In the genomic region with DNA sequence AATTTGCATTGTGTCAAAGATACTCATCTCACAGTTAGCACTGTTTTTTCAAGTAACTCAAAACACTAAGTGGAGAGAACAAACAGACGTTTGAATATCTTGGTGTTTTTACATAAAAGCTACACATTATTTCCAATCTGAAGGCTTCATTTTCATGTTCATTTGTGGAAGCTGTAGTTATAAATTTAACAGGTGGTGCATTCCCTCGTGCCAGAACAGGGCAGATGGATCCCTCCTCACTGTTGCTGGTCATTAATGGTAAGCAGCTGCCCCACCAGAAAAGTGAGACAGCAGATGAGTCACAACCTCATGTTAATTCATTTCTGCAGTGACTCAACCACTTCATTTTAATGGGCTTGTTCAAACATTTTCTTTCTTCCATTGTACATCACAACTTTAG, we compare ENCODE assay signal across 9 cellular contexts.
DNase-seq lines count a peak whose midpoint lies in the region; ATAC-seq and TF ChIP-seq lines count a peak whose summit lies in the region.
"Had no signal": no experiment of that assay in that cellular context is flagged by ENCODE, and none has a peak within 500 bp of the region (broad histone marks: within the 10 kb centered on the region; RNA-seq: fewer than 3 reads in every experiment).

No MANE protein-coding gene starts in this region.

- H3K4me3 ChIP-seq in choroid plexus epithelial cell (ENCODE audit: low read depth, low read length), result no peak overlapping the region

- DNase-seq in EH (ENCODE audit: low read depth) (peak; percentile 90), NCI-H226 (peak; percentile 24), choroid plexus epithelial cell (ENCODE audit: low read depth) (peak; percentile 75), omental fat pad (ENCODE audit: low spot score) (no peak), putamen (ENCODE audit: low spot score) (no peak)
- no peak for DNase-seq in stimulated activated naive CD8-positive, alpha-beta T cell treated with anti-CD3 and anti-CD28 coated beads, Interleukin-15, Interleukin-2, amounts not matched to agents 100 U/mL and 50 U/mL, for 24 hours
- DNase-seq: activated naive CD8-positive, alpha-beta T cell treated with anti-CD3 and anti-CD28 coated beads, Interleukin-2, amount 50 U/mL, for 24 hours had no signal

- TF ChIP-seq CTCF in choroid plexus epithelial cell (conservative IDR thresholded peaks at IDR 0.05; ENCODE audit: low read depth, low read length) (no peak), omental fat pad (IDR thresholded peaks at IDR 0.05) (no peak)

- peak; percentile 48 for ATAC-seq in omental fat pad (ENCODE audit: low FRiP score)
- ATAC-seq in stimulated activated naive CD8-positive, alpha-beta T cell treated with anti-CD3 and anti-CD28 coated beads, Interleukin-15, Interleukin-2, amounts not matched to agents 100 U/mL and 50 U/mL, for 24 hours, result no peak
- no peak for ATAC-seq in HG03439 (IDR thresholded peaks at IDR 0.05; ENCODE audit: unreplicated experiment)
- no peak for ATAC-seq in HG02571 (IDR thresholded peaks at IDR 0.05; ENCODE audit: unreplicated experiment)
- ATAC-seq: activated naive CD8-positive, alpha-beta T cell treated with anti-CD3 and anti-CD28 coated beads, Interleukin-2, amount 50 U/mL, for 24 hours had no signal

Comparison
In these comparisons a context has a peak if more than half of its experiments do, and no peak if none do; other contexts are left out.
1. DNase-seq: peak in EH (single experiment), NCI-H226 (single experiment) and choroid plexus epithelial cell (single experiment); none in omental fat pad (single experiment), stimulated activated naive CD8-positive, alpha-beta T cell treated with anti-CD3 and anti-CD28 coated beads, Interleukin-15, Interleukin-2, amounts not matched to agents 100 U/mL and 50 U/mL, for 24 hours (single experiment) and putamen (single experiment).